Comparison of ENCODE assay signal across 20 cellular contexts in the genomic region with DNA sequence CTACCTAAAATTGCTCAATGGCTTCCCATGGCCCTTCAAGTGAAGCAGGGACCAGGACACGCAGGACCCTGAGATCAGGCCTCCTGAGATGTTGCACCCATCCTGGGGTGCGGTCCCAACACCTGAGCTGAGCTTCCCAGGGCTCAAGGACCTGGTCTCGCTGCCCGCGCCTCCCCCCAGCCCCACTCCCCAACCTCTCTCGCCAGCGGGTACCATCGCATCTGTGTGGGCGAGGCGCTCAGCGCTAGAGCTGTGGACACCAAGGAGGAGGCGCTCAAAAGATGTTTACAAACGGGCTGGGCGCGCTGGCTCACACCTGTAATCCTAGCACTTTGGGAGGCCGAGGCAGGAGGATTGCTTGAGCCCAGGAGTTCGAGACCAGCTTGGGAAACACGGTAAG. TPM values are rescaled to one million over a fixed set of nuclear protein-coding genes. Genes with fewer than 3 reads are reported as not detected.
"Had no signal": no experiment of that assay in that cellular context is flagged by ENCODE, and none has a peak within 500 bp of the region (broad histone marks: within the 10 kb centered on the region; RNA-seq: fewer than 3 reads in every experiment).

No MANE protein-coding gene starts in this region.

- H3K36me3 ChIP-seq: neural progenitor cell, prostate gland, thyroid gland had no signal

- H3K4me1 Mint-ChIP-seq: endodermal cell had no signal

- H3K27me3 ChIP-seq: hepatocyte, thyroid gland had no signal

- H3K4me3 Mint-ChIP-seq: neural progenitor cell had no signal

- DNase-seq: activated CD4-positive, CD25-positive, alpha-beta regulatory T cell; activated CD8-positive, alpha-beta memory T cell treated with anti-CD3 and anti-CD28 coated beads for 24 hours; activated CD8-positive, alpha-beta memory T cell treated with anti-CD3 and anti-CD28 coated beads, Interleukin-2, amount 50 U/mL, for 48 hours; activated naive CD4-positive, alpha-beta T cell; activated naive CD8-positive, alpha-beta T cell treated with anti-CD3 and anti-CD28 coated beads, Interleukin-2, amount 10 ng/mL, durations not matched to agents 7 days and 5 days; endodermal cell; foreskin keratinocyte; midbrain; stimulated activated naive CD4-positive, alpha-beta T cell; T-helper 1 cell; T1000; thyroid gland had no signal

- H3K9me3 ChIP-seq: prostate gland, thyroid gland had no signal

- H3K4me3 ChIP-seq: hepatocyte had no signal

- H3K36me3 Mint-ChIP-seq: activated naive CD8-positive, alpha-beta T cell treated with anti-CD3 and anti-CD28 coated beads, Interleukin-2, amount 10 ng/mL, durations not matched to agents 7 days and 5 days; neural progenitor cell had no signal

- H3K27ac ChIP-seq: epithelial cell of prostate, foreskin keratinocyte, hepatocyte, neural progenitor cell, prostate gland, thyroid gland had no signal

- H3K9me3 Mint-ChIP-seq: activated naive CD8-positive, alpha-beta T cell treated with anti-CD3 and anti-CD28 coated beads, Interleukin-2, amount 10 ng/mL, durations not matched to agents 7 days and 5 days; endodermal cell; neural progenitor cell had no signal

- H3K4me1 ChIP-seq: foreskin keratinocyte, prostate gland had no signal

- H3K27ac Mint-ChIP-seq: endodermal cell, neural progenitor cell had no signal

RNA-seq across cellular contexts. Expression of gene CRYGN, which starts 7.4 kb away (rescaled TPM):
- total RNA-seq: cardiac septum, foreskin keratinocyte, hepatocyte, lung microvascular endothelial cell, osteocyte, prostate gland had no signal
- polyA plus RNA-seq: foreskin keratinocyte had no signal

RNA-seq across cellular contexts. Expression of gene WDR86, which starts 37.5 kb away (rescaled TPM):
- total RNA-seq: cardiac septum, foreskin keratinocyte, lung microvascular endothelial cell, osteocyte had no signal
- polyA plus RNA-seq: fibroblast of lung, foreskin keratinocyte had no signal
